ENCODE assay signal across 2 cellular contexts in genomic region chr15:66952756-66953522, GRCh38.
TF ChIP-seq lines count a peak whose summit lies in the region.

No MANE protein-coding gene starts in this region.

TF ChIP-seq in Ishikawa, 13 proteins besides CTCF, POLR2A, EP300 and RAD21 (continued from another document):
- TF ChIP-seq, protein P1, sequence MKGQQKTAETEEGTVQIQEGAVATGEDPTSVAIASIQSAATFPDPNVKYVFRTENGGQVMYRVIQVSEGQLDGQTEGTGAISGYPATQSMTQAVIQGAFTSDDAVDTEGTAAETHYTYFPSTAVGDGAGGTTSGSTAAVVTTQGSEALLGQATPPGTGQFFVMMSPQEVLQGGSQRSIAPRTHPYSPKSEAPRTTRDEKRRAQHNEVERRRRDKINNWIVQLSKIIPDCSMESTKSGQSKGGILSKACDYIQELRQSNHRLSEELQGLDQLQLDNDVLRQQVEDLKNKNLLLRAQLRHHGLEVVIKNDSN (IDR thresholded peaks at IDR 0.05) = peak; percentile 89

TF ChIP-seq in GM12878, 131 proteins besides CTCF, POLR2A, EP300 and RAD21 (continued from another document):
- TF ChIP-seq PBX3 (IDR thresholded peaks at IDR 0.05; ENCODE audit: insufficient replicate concordance, low read depth, low read length) (peak; percentile 17), LARP7 (IDR thresholded peaks at IDR 0.05) (no peak), RAD51 (IDR thresholded peaks at IDR 0.05) (peak; percentile 67; the same call in 1 of the 2 replicates), BHLHE40 (IDR thresholded peaks at IDR 0.05; ENCODE audit: borderline replicate concordance in 1 of 2, low read depth in 2 of 2, low read length in 1 of 2) (peak in 1 of 2 experiments; percentile 45; a peak in 1 of 4 replicates), FOXM1 (IDR thresholded peaks at IDR 0.05; ENCODE audit: low read depth, low read length) (no peak)
TF ChIP-seq in GM12878: peak in this region for 4.
